21 cellular contexts compared by ENCODE assay signal in genomic region chr3:162491957-162492356, GRCh38.
A peak's percentile ranks its signal among the peaks of the same experiment; 100 is the strongest.
DNase-seq lines count a peak whose midpoint lies in the region; ATAC-seq and TF ChIP-seq lines count a peak whose summit lies in the region.
"Had no signal": no experiment of that assay in that cellular context is flagged by ENCODE, and none has a peak within 500 bp of the region (broad histone marks: within the 10 kb centered on the region; RNA-seq: fewer than 3 reads in every experiment).

No MANE protein-coding gene starts in this region.

- no TSS peak for BruUV-seq in MCF 10A (replicated peaks; lab: Mats Ljungman, UMichigan)

- no peaks in the 10 kb centered on the region for H3K36me3 Mint-ChIP-seq in MCF 10A (ENCODE audit: insufficient read depth, unreplicated experiment)

- H3K27me3 ChIP-seq in breast epithelium (no peaks in the 10 kb centered on the region), SU-DHL-6 (ENCODE audit: low read length) (no peaks in the 10 kb centered on the region)
- H3K27me3 ChIP-seq: right lobe of liver had no signal

- H3K9me3 Mint-ChIP-seq in MCF 10A (ENCODE audit: unreplicated experiment) = peaks cover 9% of the 10 kb centered on the region

- ATAC-seq in GM19035 (IDR thresholded peaks at IDR 0.05; ENCODE audit: unreplicated experiment) = no peak
- ATAC-seq: activated T-helper 17 cell treated with anti-CD3 and anti-CD28 coated beads, Interleukin-2, amount 50 U/mL, for 72 hours; left colon; natural killer cell; right lobe of liver had no signal

- no peak for TF ChIP-seq POLR2A in breast epithelium (IDR thresholded peaks at IDR 0.05)

- intact Hi-C loops in MCF 10A (cut with micrococcal nuclease) = no loop called here
- intact Hi-C loops in breast epithelium (cut with DNase I; ENCODE audit: low total_unique reads) = loop anchor here (5.0 kb wide), 1 partner anchor 215 kb away; no protein-coding TSS in a partner anchor

- H3K4me1 ChIP-seq in breast epithelium = no peaks in the 10 kb centered on the region
- H3K4me1 ChIP-seq: right lobe of liver had no signal

- POLR2A ChIA-PET in MCF 10A (lab: Yijun Ruan, JAX) = interaction anchor here (0.6 kb wide), 2 partner anchors 154 to 582 kb away, joined by 3 read pairs; no protein-coding TSS in a partner anchor

- no peaks in the 10 kb centered on the region for H3K9me2 ChIP-seq in SU-DHL-6 (replicated peaks; ENCODE audit: insufficient read depth, low read length)

- no peaks in the 10 kb centered on the region for H3K27me3 Mint-ChIP-seq in MCF 10A (ENCODE audit: insufficient read depth, unreplicated experiment)
- H3K27me3 Mint-ChIP-seq: activated CD4-positive, alpha-beta T cell treated with anti-CD3 and anti-CD28 coated beads, Interleukin-2, amount 10 ng/mL, durations not matched to agents 7 days and 5 days; activated T-helper 17 cell treated with anti-CD3 and anti-CD28 coated beads, Interleukin-2, amount 50 U/mL, for 72 hours; CD4-positive, alpha-beta T cell had no signal

- no peaks in the 10 kb centered on the region for H3K36me3 ChIP-seq in breast epithelium
- no peaks in the 10 kb centered on the region for H3K36me3 ChIP-seq in SU-DHL-6 (ENCODE audit: low read length)
- H3K36me3 ChIP-seq: right lobe of liver had no signal

- no peak overlapping the region for H3K4me2 ChIP-seq in SU-DHL-6 (ENCODE audit: low read depth, low read length, poor library complexity, severe bottlenecking)

- no peak overlapping the region for H3K9ac ChIP-seq in SU-DHL-6 (ENCODE audit: low read length)

- DNase-seq in MCF 10A (ENCODE audit: unreplicated experiment) (peak; percentile 42), breast epithelium (ENCODE audit: low spot score in 2 of 2) (no peak), fibroblast of villous mesenchyme (ENCODE audit: low read depth) (peak; percentile 54), DMS 273 treated with DMSO at 0.1 percent for 48 hours (lab: John Stamatoyannopoulos, UW) (no peak), C1 segment of cervical spinal cord (lab: John Stamatoyannopoulos, UW) (no peak)
- DNase-seq in activated effector memory CD4-positive, alpha-beta T cell treated with Interleukin-2 at 50 U/mL for 16 hours = no peak
- DNase-seq: activated CD4-positive, alpha-beta T cell treated with anti-CD3 and anti-CD28 coated beads, Interleukin-2, amount 10 ng/mL, durations not matched to agents 7 days and 5 days; CD4-positive, alpha-beta T cell; DMS153; erythroblast; glutamatergic neuron; H7; left colon; natural killer cell; NCI-H1092 treated with DMSO at 0.1 percent for 48 hours; NCI-H2029 treated with DMSO at 0.1 percent for 48 hours; NCI-H510A treated with DMSO at 0.1 percent for 48 hours; right lobe of liver had no signal

- H3K79me2 ChIP-seq in SU-DHL-6 (ENCODE audit: insufficient read depth, low read length) = no peaks in the 10 kb centered on the region

- peaks cover 18% of the 10 kb centered on the region for H3K4me1 Mint-ChIP-seq in MCF 10A (ENCODE audit: insufficient read depth, unreplicated experiment)
- H3K4me1 Mint-ChIP-seq: activated CD4-positive, alpha-beta T cell treated with anti-CD3 and anti-CD28 coated beads, Interleukin-2, amount 10 ng/mL, durations not matched to agents 7 days and 5 days; activated T-helper 17 cell treated with anti-CD3 and anti-CD28 coated beads, Interleukin-2, amount 50 U/mL, for 72 hours; natural killer cell had no signal

- peak overlapping the region; percentile 82 for H2AFZ ChIP-seq in SU-DHL-6 (ENCODE audit: low read depth, low read length, severe bottlenecking)

- H4K20me1 ChIP-seq in SU-DHL-6 (ENCODE audit: low read depth, low read length) = no peaks in the 10 kb centered on the region

- no peaks in the 10 kb centered on the region for H3F3A ChIP-seq in SU-DHL-6 (ENCODE audit: insufficient read depth)

- no peak overlapping the region for H3K27ac Mint-ChIP-seq in MCF 10A (ENCODE audit: low read depth, unreplicated experiment)
- H3K27ac Mint-ChIP-seq: activated CD4-positive, alpha-beta T cell treated with anti-CD3 and anti-CD28 coated beads, Interleukin-2, amount 10 ng/mL, durations not matched to agents 7 days and 5 days; activated T-helper 17 cell treated with anti-CD3 and anti-CD28 coated beads, Interleukin-2, amount 50 U/mL, for 72 hours; CD4-positive, alpha-beta T cell; natural killer cell had no signal

- no peak for TF ChIP-seq CTCF in MCF 10A (IDR thresholded peaks at IDR 0.05; ENCODE audit: unreplicated experiment)
- no peak for TF ChIP-seq CTCF in breast epithelium (IDR thresholded peaks at IDR 0.05)
- TF ChIP-seq CTCF in SU-DHL-6 (IDR thresholded peaks at IDR 0.05; ENCODE audit: insufficient read depth, low read length, poor library complexity, severe bottlenecking) = no peak
- TF ChIP-seq CTCF in fibroblast of villous mesenchyme (IDR thresholded peaks at IDR 0.05; ENCODE audit: insufficient read depth, low read depth, low read length) = no peak

- H3K9me3 ChIP-seq in breast epithelium (no peaks in the 10 kb centered on the region), SU-DHL-6 (ENCODE audit: insufficient read depth, low read length) (no peaks in the 10 kb centered on the region)
- H3K9me3 ChIP-seq: right lobe of liver had no signal

- H3K4me3 ChIP-seq in breast epithelium (no peak overlapping the region), SU-DHL-6 (ENCODE audit: insufficient read depth, low read length, poor library complexity, severe bottlenecking) (no peak overlapping the region), fibroblast of villous mesenchyme (ENCODE audit: low read depth, low read length) (no peak overlapping the region)
- H3K4me3 ChIP-seq: right lobe of liver had no signal

- H3K4me3 Mint-ChIP-seq in MCF 10A (ENCODE audit: unreplicated experiment) = no peak overlapping the region
- H3K4me3 Mint-ChIP-seq: activated CD4-positive, alpha-beta T cell treated with anti-CD3 and anti-CD28 coated beads, Interleukin-2, amount 10 ng/mL, durations not matched to agents 7 days and 5 days; activated T-helper 17 cell treated with anti-CD3 and anti-CD28 coated beads, Interleukin-2, amount 50 U/mL, for 72 hours; CD4-positive, alpha-beta T cell; natural killer cell had no signal

- H3K27ac ChIP-seq in breast epithelium (no peak overlapping the region), SU-DHL-6 (ENCODE audit: low read depth, low read length) (no peak overlapping the region)
- H3K27ac ChIP-seq: right lobe of liver had no signal

- CTCF ChIA-PET in MCF 10A (lab: Yijun Ruan, JAX) = no interaction called here

Comparison
In these comparisons a context has a peak if more than half of its experiments do, and no peak if none do; other contexts are left out.
1. DNase-seq: peak in MCF 10A (single experiment) and fibroblast of villous mesenchyme (single experiment); none in breast epithelium (0 of 2), DMS 273 treated with DMSO at 0.1 percent for 48 hours (single experiment), C1 segment of cervical spinal cord (0 of 14) and activated effector memory CD4-positive, alpha-beta T cell treated with Interleukin-2 at 50 U/mL for 16 hours (single experiment).